2 cellular contexts compared by ENCODE assay signal in the genomic region with DNA sequence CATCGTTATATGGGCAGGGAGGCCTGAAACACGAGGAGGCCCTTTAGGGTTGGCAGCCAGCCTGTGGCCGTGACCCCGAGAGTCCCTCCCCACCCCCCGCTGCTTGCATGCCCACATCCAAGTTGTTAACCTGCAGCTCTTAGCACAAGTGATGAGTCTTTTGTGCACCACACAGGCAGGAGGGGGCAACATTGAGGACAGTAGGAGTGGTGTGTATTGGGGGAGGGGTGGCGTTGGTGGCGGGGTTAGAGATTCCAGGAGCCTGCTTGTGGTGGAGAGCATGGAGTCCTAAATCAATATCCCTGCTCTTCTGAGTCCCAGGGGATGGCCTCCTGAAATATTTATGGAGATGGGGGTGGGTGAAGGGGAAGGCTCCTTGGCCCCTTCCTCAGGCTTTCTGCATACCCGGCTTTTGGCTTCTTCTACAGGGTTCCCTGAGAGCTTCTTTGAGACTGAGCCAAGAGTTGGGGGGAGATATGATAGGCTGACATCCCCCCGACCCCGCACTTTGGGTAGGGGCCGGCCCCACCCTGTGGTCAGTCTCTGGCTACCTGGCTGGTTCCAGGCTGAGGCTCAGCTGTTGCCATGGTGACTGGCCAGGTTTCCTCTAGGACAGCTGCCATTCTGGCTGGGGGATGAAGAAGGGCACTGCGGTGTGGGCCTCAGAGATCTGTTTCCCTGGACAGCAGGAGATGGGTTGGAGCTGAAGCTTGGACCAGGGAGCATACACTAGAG.
TF ChIP-seq lines count a peak whose summit lies in the region.

No MANE protein-coding gene starts in this region.

TF ChIP-seq in HepG2, 621 proteins besides CTCF, POLR2A, EP300 and RAD21:
- TF ChIP-seq ZFYVE20 (CRISPR knock-in tag; IDR thresholded peaks at IDR 0.05; ENCODE audit: borderline replicate concordance, low read depth) (no peak), RFX5 (IDR thresholded peaks at IDR 0.05; ENCODE audit: low read depth, low read length) (peak; percentile 89)

TF ChIP-seq in WTC11, 78 proteins besides CTCF, POLR2A, EP300 and RAD21:
- TF ChIP-seq JUN (CRISPR knock-in tag; IDR thresholded peaks at IDR 0.05) (no peak), GTF2I (CRISPR knock-in tag; conservative IDR thresholded peaks at IDR 0.05) (no peak), EMX1 (CRISPR knock-in tag; IDR thresholded peaks at IDR 0.05) (no peak), ZNF219 (CRISPR knock-in tag; IDR thresholded peaks at IDR 0.05; ENCODE audit: borderline replicate concordance) (no peak), CREB1 (CRISPR knock-in tag; IDR thresholded peaks at IDR 0.05) (no peak), GRHL2 (CRISPR knock-in tag; IDR thresholded peaks at IDR 0.05; ENCODE audit: insufficient replicate concordance, severe bottlenecking) (no peak), TP53 (CRISPR knock-in tag; IDR thresholded peaks at IDR 0.05) (no peak), ZNF671 (CRISPR knock-in tag; IDR thresholded peaks at IDR 0.05) (no peak), ATF6 (CRISPR knock-in tag; IDR thresholded peaks at IDR 0.05) (no peak), ZNF317 (CRISPR knock-in tag; IDR thresholded peaks at IDR 0.05; ENCODE audit: borderline replicate concordance, low read depth) (no peak), HMGA2 (CRISPR knock-in tag; IDR thresholded peaks at IDR 0.05) (no peak), OVOL2 (CRISPR knock-in tag; IDR thresholded peaks at IDR 0.05; ENCODE audit: borderline replicate concordance) (no peak), FOXJ3 (CRISPR knock-in tag; IDR thresholded peaks at IDR 0.05; ENCODE audit: borderline replicate concordance) (no peak)
- TF ChIP-seq, protein P1, sequence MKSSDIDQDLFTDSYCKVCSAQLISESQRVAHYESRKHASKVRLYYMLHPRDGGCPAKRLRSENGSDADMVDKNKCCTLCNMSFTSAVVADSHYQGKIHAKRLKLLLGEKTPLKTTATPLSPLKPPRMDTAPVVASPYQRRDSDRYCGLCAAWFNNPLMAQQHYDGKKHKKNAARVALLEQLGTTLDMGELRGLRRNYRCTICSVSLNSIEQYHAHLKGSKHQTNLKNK (CRISPR knock-in tag; IDR thresholded peaks at IDR 0.05), result no peak
- TF ChIP-seq, protein P2, sequence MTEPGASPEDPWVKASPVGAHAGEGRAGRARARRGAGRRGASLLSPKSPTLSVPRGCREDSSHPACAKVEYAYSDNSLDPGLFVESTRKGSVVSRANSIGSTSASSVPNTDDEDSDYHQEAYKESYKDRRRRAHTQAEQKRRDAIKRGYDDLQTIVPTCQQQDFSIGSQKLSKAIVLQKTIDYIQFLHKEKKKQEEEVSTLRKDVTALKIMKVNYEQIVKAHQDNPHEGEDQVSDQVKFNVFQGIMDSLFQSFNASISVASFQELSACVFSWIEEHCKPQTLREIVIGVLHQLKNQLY (CRISPR knock-in tag; IDR thresholded peaks at IDR 0.05), result no peak
- TF ChIP-seq, protein P3, sequence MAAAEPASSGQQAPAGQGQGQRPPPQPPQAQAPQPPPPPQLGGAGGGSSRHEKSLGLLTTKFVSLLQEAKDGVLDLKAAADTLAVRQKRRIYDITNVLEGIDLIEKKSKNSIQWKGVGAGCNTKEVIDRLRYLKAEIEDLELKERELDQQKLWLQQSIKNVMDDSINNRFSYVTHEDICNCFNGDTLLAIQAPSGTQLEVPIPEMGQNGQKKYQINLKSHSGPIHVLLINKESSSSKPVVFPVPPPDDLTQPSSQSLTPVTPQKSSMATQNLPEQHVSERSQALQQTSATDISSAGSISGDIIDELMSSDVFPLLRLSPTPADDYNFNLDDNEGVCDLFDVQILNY (CRISPR knock-in tag; IDR thresholded peaks at IDR 0.05), result no peak
